In genomic region chr15:95105229-95105628, GRCh38 we compare ENCODE assay signal across 22 cellular contexts.
DNase-seq lines count a peak whose midpoint lies in the region; ATAC-seq and FAIRE-seq lines count a peak whose summit lies in the region.
"Had no signal": no experiment of that assay in that cellular context is flagged by ENCODE, and none has a peak within 500 bp of the region (broad histone marks: within the 10 kb centered on the region; RNA-seq: fewer than 3 reads in every experiment).

No MANE protein-coding gene starts in this region.

- DNase-seq in ELR (ENCODE audit: low read depth) (peak; percentile 45), RCC 7860 (ENCODE audit: low spot score) (peak; percentile 50), epithelial cell of prostate (ENCODE audit: low read depth, low spot score) (peak; percentile 24), non-pigmented ciliary epithelial cell (ENCODE audit: low read depth) (peak; percentile 81), frontal cortex (ENCODE audit: low spot score in 2 of 2) (no peak), germinal center (ENCODE audit: low spot score) (no peak)
- DNase-seq: activated CD4-positive, alpha-beta memory T cell treated with anti-CD3 and anti-CD28 coated beads, Interleukin-2, amount 10 ng/mL, durations not matched to agents 7 days and 5 days; activated naive CD4-positive, alpha-beta T cell treated with anti-CD3 and anti-CD28 coated beads for 36 hours; dermis blood vessel endothelial cell; DND-41; heart right ventricle; NCI-H1436; NCI-H2171; NCI-H774; occipital lobe; PC-9; stimulated activated CD4-positive, alpha-beta T cell treated with anti-CD3 and anti-CD28 coated beads, Interleukin-15, amount 100 ng/mL, for 24 hours; testis had no signal

- no peak overlapping the region for H3K27ac ChIP-seq in epithelial cell of prostate
- H3K27ac ChIP-seq: heart right ventricle, PC-9, right atrium auricular region, testis had no signal

- FAIRE-seq in RCC 7860 (lab: Jason Lieb, UNC) (no peak), frontal cortex (lab: Jason Lieb, UNC) (no peak)

- ATAC-seq in HG02973 (IDR thresholded peaks at IDR 0.05; ENCODE audit: unreplicated experiment) (no peak), HG03432 (IDR thresholded peaks at IDR 0.05; ENCODE audit: unreplicated experiment) (no peak)
- ATAC-seq: heart right ventricle; stimulated activated memory B cell treated with anti-CD40 and anti-IgM and Interleukin-4, amounts not matched to agents 10 μg/mL and 1 μg/mL and 100 μg/mL, for 72 hours had no signal

Comparison
In these comparisons a context has a peak if more than half of its experiments do, and no peak if none do; other contexts are left out.
1. DNase-seq: peak in ELR (single experiment), RCC 7860 (single experiment), epithelial cell of prostate (single experiment) and non-pigmented ciliary epithelial cell (single experiment); none in frontal cortex (0 of 2) and germinal center (single experiment).